1 cellular context compared by ENCODE assay signal in the genomic region with DNA sequence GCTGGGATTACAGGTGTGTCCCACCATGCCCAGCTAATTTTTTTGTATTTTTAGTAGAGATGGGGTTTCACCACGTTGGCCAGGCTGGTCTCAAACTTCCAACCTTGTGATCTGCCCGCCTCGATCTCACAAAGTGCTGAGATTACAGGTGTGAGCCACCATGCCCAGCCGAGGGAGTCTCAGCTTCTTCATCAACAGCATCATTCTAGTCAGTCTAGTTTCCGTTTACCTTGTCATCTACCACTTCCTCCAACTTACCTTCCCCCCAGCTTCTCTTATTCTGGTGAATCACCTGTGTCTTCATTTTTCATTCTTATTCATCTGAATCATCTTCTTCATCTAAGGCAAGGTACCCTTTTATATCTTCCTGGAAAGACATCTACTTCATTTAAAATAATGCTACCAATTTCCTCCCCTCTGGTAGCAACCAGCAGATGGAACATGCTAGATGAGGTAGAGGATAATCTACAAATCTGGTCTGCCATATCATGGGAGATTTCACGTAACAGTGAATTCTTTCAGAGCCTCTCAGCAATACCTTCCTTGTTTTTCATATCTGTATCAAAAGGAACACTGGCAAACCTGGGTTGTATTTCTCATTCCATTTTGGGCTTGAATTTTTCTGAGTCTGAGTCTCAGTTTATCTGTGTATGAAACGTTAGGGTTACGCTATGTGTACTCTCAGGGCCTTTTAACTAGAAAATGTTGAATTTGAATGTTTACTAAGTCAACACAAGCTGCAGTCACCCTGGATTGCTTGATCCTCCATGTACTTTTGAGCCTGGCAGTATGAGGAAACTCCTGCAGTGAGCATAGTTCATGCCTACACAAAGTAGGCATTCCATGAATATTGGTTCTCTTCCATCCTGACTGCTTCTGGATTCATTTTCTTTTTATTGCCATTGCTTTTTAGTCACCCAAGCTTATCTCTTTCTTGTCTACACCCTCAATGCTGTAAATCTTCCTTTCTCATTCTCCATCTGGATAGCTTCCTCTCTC.
TF ChIP-seq lines count a peak whose summit lies in the region.

No MANE protein-coding gene starts in this region.

TF ChIP-seq in HepG2, 621 proteins besides CTCF, POLR2A, EP300 and RAD21 (continued from another document and continues in another):
- TF ChIP-seq REST (IDR thresholded peaks at IDR 0.05; ENCODE audit: borderline replicate concordance in 1 of 2, low read depth in 1 of 2, low read length in 2 of 2) (peak in 1 of 2 experiments; percentile 75; a peak in 1 of 4 replicates), ZNF567 (CRISPR knock-in tag; IDR thresholded peaks at IDR 0.05; ENCODE audit: borderline replicate concordance) (no peak), KAT8 (CRISPR knock-in tag; IDR thresholded peaks at IDR 0.05) (peak; percentile 81), ZNF619 (CRISPR knock-in tag; IDR thresholded peaks at IDR 0.05) (no peak), ZNF749 (CRISPR knock-in tag; IDR thresholded peaks at IDR 0.05; ENCODE audit: borderline replicate concordance) (no peak), ZNF274 (CRISPR knock-in tag; IDR thresholded peaks at IDR 0.05) (no peak), MIER3 (CRISPR knock-in tag; IDR thresholded peaks at IDR 0.05; ENCODE audit: borderline replicate concordance) (peak; percentile 89; the same call in 1 of the 2 replicates), CBX5 (CRISPR knock-in tag; IDR thresholded peaks at IDR 0.05; ENCODE audit: borderline replicate concordance) (peak; percentile 84; the same call in 1 of the 2 replicates), AFF4 (CRISPR knock-in tag; IDR thresholded peaks at IDR 0.05) (no peak), SIX1 (CRISPR knock-in tag; IDR thresholded peaks at IDR 0.05; ENCODE audit: borderline replicate concordance) (peak; percentile 84), NFE2L2 (IDR thresholded peaks at IDR 0.05; ENCODE audit: low read length) (no peak), ZNF367 (CRISPR knock-in tag; IDR thresholded peaks at IDR 0.05; ENCODE audit: borderline replicate concordance) (peak; percentile 86; the same call in 1 of the 2 replicates), SALL1 (CRISPR knock-in tag; IDR thresholded peaks at IDR 0.05) (peak; percentile 94), HNRNPH1 (optimal IDR thresholded peaks at IDR 0.05; ENCODE audit: low read depth, low read length) (no peak), ZNF644 (CRISPR knock-in tag; IDR thresholded peaks at IDR 0.05; ENCODE audit: low read depth) (peak; percentile 93), U2AF2 (IDR thresholded peaks at IDR 0.05; ENCODE audit: low read depth, low read length) (no peak), ZNF556 (CRISPR knock-in tag; IDR thresholded peaks at IDR 0.05; ENCODE audit: borderline replicate concordance) (no peak; the same call in 1 of the 2 replicates), LCORL (IDR thresholded peaks at IDR 0.05) (peak; percentile 37; the same call in 1 of the 2 replicates), LCORL (CRISPR knock-in tag; IDR thresholded peaks at IDR 0.05) (peak; percentile 76), YEATS2 (CRISPR knock-in tag; IDR thresholded peaks at IDR 0.05; ENCODE audit: borderline replicate concordance) (peak; percentile 75; the same call in 1 of the 2 replicates), ZFP82 (CRISPR knock-in tag; IDR thresholded peaks at IDR 0.05; ENCODE audit: borderline replicate concordance) (no peak), ZNF703 (CRISPR knock-in tag; IDR thresholded peaks at IDR 0.05; ENCODE audit: borderline replicate concordance) (no peak), NAIF1 (CRISPR knock-in tag; IDR thresholded peaks at IDR 0.05; ENCODE audit: borderline replicate concordance) (no peak), ZNF12 (CRISPR knock-in tag; IDR thresholded peaks at IDR 0.05) (peak; percentile 88), FOXM1 (CRISPR knock-in tag; IDR thresholded peaks at IDR 0.05) (no peak), ZNF468 (CRISPR knock-in tag; IDR thresholded peaks at IDR 0.05) (no peak), ZNF652 (CRISPR knock-in tag; IDR thresholded peaks at IDR 0.05; ENCODE audit: borderline replicate concordance, low read depth) (no peak), DRAP1 (CRISPR knock-in tag; IDR thresholded peaks at IDR 0.05) (0 out of 2 replicates have a peak, but pooled peaks have one; percentile 20), MBNL3 (CRISPR knock-in tag; conservative IDR thresholded peaks at IDR 0.05) (no peak), CREB1 (IDR thresholded peaks at IDR 0.05) (0 out of 2 replicates have a peak, but pooled peaks have one; percentile 19), CREB1 (CRISPR knock-in tag; IDR thresholded peaks at IDR 0.05) (peak; percentile 66; the same call in 1 of the 2 replicates), ZNF547 (CRISPR knock-in tag; IDR thresholded peaks at IDR 0.05) (no peak), ZKSCAN5 (CRISPR knock-in tag; IDR thresholded peaks at IDR 0.05) (no peak), ZNF30 (CRISPR knock-in tag; IDR thresholded peaks at IDR 0.05) (no peak), ZNF354B (CRISPR knock-in tag; IDR thresholded peaks at IDR 0.05) (no peak), ZNF772 (CRISPR knock-in tag; IDR thresholded peaks at IDR 0.05) (no peak), IKZF1 (IDR thresholded peaks at IDR 0.05) (no peak)
- TF ChIP-seq, protein P1, sequence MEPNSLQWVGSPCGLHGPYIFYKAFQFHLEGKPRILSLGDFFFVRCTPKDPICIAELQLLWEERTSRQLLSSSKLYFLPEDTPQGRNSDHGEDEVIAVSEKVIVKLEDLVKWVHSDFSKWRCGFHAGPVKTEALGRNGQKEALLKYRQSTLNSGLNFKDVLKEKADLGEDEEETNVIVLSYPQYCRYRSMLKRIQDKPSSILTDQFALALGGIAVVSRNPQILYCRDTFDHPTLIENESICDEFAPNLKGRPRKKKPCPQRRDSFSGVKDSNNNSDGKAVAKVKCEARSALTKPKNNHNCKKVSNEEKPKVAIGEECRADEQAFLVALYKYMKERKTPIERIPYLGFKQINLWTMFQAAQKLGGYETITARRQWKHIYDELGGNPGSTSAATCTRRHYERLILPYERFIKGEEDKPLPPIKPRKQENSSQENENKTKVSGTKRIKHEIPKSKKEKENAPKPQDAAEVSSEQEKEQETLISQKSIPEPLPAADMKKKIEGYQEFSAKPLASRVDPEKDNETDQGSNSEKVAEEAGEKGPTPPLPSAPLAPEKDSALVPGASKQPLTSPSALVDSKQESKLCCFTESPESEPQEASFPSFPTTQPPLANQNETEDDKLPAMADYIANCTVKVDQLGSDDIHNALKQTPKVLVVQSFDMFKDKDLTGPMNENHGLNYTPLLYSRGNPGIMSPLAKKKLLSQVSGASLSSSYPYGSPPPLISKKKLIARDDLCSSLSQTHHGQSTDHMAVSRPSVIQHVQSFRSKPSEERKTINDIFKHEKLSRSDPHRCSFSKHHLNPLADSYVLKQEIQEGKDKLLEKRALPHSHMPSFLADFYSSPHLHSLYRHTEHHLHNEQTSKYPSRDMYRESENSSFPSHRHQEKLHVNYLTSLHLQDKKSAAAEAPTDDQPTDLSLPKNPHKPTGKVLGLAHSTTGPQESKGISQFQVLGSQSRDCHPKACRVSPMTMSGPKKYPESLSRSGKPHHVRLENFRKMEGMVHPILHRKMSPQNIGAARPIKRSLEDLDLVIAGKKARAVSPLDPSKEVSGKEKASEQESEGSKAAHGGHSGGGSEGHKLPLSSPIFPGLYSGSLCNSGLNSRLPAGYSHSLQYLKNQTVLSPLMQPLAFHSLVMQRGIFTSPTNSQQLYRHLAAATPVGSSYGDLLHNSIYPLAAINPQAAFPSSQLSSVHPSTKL (CRISPR knock-in tag; IDR thresholded peaks at IDR 0.05): peak; percentile 98
- TF ChIP-seq, protein P2, sequence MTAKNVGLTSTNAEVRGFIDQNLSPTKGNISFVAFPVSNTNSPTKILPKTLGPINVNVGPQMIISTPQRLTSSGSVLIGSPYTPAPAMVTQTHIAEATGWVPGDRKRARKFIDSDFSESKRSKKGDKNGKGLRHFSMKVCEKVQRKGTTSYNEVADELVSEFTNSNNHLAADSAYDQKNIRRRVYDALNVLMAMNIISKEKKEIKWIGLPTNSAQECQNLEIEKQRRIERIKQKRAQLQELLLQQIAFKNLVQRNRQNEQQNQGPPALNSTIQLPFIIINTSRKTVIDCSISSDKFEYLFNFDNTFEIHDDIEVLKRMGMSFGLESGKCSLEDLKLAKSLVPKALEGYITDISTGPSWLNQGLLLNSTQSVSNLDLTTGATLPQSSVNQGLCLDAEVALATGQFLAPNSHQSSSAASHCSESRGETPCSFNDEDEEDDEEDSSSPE (CRISPR knock-in tag; IDR thresholded peaks at IDR 0.05): no peak; the same call in 1 of the 2 replicates
- TF ChIP-seq, protein P3, sequence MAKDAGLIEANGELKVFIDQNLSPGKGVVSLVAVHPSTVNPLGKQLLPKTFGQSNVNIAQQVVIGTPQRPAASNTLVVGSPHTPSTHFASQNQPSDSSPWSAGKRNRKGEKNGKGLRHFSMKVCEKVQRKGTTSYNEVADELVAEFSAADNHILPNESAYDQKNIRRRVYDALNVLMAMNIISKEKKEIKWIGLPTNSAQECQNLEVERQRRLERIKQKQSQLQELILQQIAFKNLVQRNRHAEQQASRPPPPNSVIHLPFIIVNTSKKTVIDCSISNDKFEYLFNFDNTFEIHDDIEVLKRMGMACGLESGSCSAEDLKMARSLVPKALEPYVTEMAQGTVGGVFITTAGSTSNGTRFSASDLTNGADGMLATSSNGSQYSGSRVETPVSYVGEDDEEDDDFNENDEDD (CRISPR knock-in tag; IDR thresholded peaks at IDR 0.05; ENCODE audit: borderline replicate concordance): 0 out of 2 replicates have a peak, but pooled peaks have one; percentile 30
- TF ChIP-seq, protein P4, sequence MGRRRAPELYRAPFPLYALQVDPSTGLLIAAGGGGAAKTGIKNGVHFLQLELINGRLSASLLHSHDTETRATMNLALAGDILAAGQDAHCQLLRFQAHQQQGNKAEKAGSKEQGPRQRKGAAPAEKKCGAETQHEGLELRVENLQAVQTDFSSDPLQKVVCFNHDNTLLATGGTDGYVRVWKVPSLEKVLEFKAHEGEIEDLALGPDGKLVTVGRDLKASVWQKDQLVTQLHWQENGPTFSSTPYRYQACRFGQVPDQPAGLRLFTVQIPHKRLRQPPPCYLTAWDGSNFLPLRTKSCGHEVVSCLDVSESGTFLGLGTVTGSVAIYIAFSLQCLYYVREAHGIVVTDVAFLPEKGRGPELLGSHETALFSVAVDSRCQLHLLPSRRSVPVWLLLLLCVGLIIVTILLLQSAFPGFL (CRISPR knock-in tag; IDR thresholded peaks at IDR 0.05): no peak
- TF ChIP-seq, protein P5, sequence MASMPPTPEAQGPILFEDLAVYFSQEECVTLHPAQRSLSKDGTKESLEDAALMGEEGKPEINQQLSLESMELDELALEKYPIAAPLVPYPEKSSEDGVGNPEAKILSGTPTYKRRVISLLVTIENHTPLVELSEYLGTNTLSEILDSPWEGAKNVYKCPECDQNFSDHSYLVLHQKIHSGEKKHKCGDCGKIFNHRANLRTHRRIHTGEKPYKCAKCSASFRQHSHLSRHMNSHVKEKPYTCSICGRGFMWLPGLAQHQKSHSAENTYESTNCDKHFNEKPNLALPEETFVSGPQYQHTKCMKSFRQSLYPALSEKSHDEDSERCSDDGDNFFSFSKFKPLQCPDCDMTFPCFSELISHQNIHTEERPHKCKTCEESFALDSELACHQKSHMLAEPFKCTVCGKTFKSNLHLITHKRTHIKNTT (CRISPR knock-in tag; IDR thresholded peaks at IDR 0.05): no peak
